25 cellular contexts compared by ENCODE assay signal in the genomic region with DNA sequence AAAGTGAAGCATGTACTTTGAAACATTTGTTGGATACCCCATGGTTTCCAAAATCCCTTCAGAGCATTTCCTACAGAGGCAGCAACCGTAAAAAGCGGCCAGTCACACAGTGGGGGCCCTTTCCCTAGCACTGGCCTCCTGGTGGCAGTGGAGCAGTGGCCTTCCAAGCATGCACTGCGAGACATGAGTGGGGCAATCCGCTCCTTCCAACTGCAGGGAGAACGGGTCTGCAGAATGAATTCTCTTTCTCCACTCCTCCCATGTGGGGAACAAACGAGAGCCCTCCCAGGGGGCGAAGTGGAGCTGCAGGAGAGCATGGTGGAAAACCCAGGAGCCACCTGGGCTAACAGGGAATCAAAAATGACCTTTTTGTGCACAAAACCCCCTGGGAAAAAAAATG.
DNase-seq lines count a peak whose midpoint lies in the region; ATAC-seq and TF ChIP-seq lines count a peak whose summit lies in the region.
"Had no signal": no experiment of that assay in that cellular context is flagged by ENCODE, and none has a peak within 500 bp of the region (broad histone marks: within the 10 kb centered on the region; RNA-seq: fewer than 3 reads in every experiment).

No MANE protein-coding gene starts in this region.

- no peaks in the 10 kb centered on the region for H3K36me3 ChIP-seq in neural progenitor cell

- H2AFZ ChIP-seq in neural progenitor cell (replicated peaks): no peak overlapping the region

- DNase-seq in NCI-H69 (lab: John Stamatoyannopoulos, UW) (peak; percentile 54), glutamatergic neuron (no peak), neural progenitor cell (ENCODE audit: low spot score) (peak; percentile 53), GM13977 (ENCODE audit: low spot score) (no peak), HuH-7.5 (ENCODE audit: low spot score) (no peak)
- no peak for DNase-seq in central memory CD4-positive, alpha-beta T cell
- DNase-seq: CD8-positive, alpha-beta memory T cell; DMS 273 treated with DMSO at 0.1 percent for 48 hours; DMS79; EL; GDM1; GOT3; KBM-7; MV-4-11; NCI-H1694; NCI-H2029 treated with DMSO at 0.1 percent for 48 hours; NCI-H2227 treated with DMSO at 0.1 percent for 48 hours; NCI-H526 treated with DMSO at 0.1 percent for 48 hours; SHP77 had no signal

- H3K27me3 Mint-ChIP-seq in glutamatergic neuron (ENCODE audit: unreplicated experiment) (no peaks in the 10 kb centered on the region), neural progenitor cell (ENCODE audit: insufficient read depth, low read depth) (peaks cover 29% of the 10 kb centered on the region)

- no peak for TF ChIP-seq CTCF in glutamatergic neuron (IDR thresholded peaks at IDR 0.05; ENCODE audit: partially characterized antibody, unreplicated experiment)
- no peak for TF ChIP-seq CTCF in neural progenitor cell (IDR thresholded peaks at IDR 0.05)
- no peak for TF ChIP-seq CTCF in GM13977 (IDR thresholded peaks at IDR 0.05; ENCODE audit: extremely low read depth, insufficient read depth, missing control alignments)

- H4K20me1 ChIP-seq in neural progenitor cell (ENCODE audit: low read depth): peaks cover 42% of the 10 kb centered on the region

- peak overlapping the region; percentile 67 for H3K4me2 ChIP-seq in neural progenitor cell

- no peak for ATAC-seq in HG03159 (IDR thresholded peaks at IDR 0.05; ENCODE audit: unreplicated experiment)
- ATAC-seq: Panc1 had no signal

- H3K4me1 ChIP-seq in neural progenitor cell: peaks cover 50% of the 10 kb centered on the region

- H3K27ac Mint-ChIP-seq in glutamatergic neuron (ENCODE audit: unreplicated experiment) (peak overlapping the region; percentile 28), neural progenitor cell (peak overlapping the region; percentile 20)
- H3K27ac Mint-ChIP-seq: B cell had no signal

- H3K4me3 Mint-ChIP-seq in glutamatergic neuron (ENCODE audit: unreplicated experiment): no peak overlapping the region
- H3K4me3 Mint-ChIP-seq in neural progenitor cell: peak overlapping the region; percentile 64
- H3K4me3 Mint-ChIP-seq: B cell; CD14-positive monocyte; CD8-positive, alpha-beta memory T cell had no signal

- H3K36me3 Mint-ChIP-seq in glutamatergic neuron (ENCODE audit: unreplicated experiment): no peaks in the 10 kb centered on the region
- H3K36me3 Mint-ChIP-seq in neural progenitor cell: peaks cover 1% of the 10 kb centered on the region
- H3K36me3 Mint-ChIP-seq: CD14-positive monocyte; CD8-positive, alpha-beta memory T cell had no signal

- H3K9me3 Mint-ChIP-seq in glutamatergic neuron (ENCODE audit: unreplicated experiment) (peaks cover 6% of the 10 kb centered on the region), neural progenitor cell (no peaks in the 10 kb centered on the region)
- H3K9me3 Mint-ChIP-seq: CD14-positive monocyte; CD8-positive, alpha-beta memory T cell had no signal

- H3K9me3 ChIP-seq in neural progenitor cell (ENCODE audit: low read depth): no peaks in the 10 kb centered on the region

- H3K27me3 ChIP-seq in neural progenitor cell: peaks cover 18% of the 10 kb centered on the region

- peaks cover 41% of the 10 kb centered on the region for H3K4me1 Mint-ChIP-seq in glutamatergic neuron (ENCODE audit: low read depth, unreplicated experiment)
- H3K4me1 Mint-ChIP-seq in neural progenitor cell: peaks cover 71% of the 10 kb centered on the region
- H3K4me1 Mint-ChIP-seq: B cell, CD14-positive monocyte had no signal

- H3K4me3 ChIP-seq in neural progenitor cell: peak overlapping the region; percentile 11
- H3K4me3 ChIP-seq: GM12878 had no signal

- H3K79me2 ChIP-seq in neural progenitor cell (ENCODE audit: low read depth): no peaks in the 10 kb centered on the region

- H3K9ac ChIP-seq in neural progenitor cell: no peak overlapping the region

- in situ Hi-C loops in GM13977 (cut with MboI; ENCODE audit: low pct_unique_long_range_greater_than_20kb, low sequenced_read_pairs, unreplicated experiment): no loop called here

- peaks cover 36% of the 10 kb centered on the region for H3F3A ChIP-seq in neural progenitor cell (ENCODE audit: low read depth)

- no peak overlapping the region for H3K27ac ChIP-seq in neural progenitor cell
- H3K27ac ChIP-seq: RWPE1 had no signal

Comparison
In these comparisons a context has a peak if more than half of its experiments do, and no peak if none do; other contexts are left out.
1. DNase-seq: peak in NCI-H69 (single experiment) and neural progenitor cell (single experiment); none in glutamatergic neuron (single experiment), GM13977 (single experiment), central memory CD4-positive, alpha-beta T cell (single experiment) and HuH-7.5 (single experiment).